8 cellular contexts compared by ENCODE assay signal in the genomic region with DNA sequence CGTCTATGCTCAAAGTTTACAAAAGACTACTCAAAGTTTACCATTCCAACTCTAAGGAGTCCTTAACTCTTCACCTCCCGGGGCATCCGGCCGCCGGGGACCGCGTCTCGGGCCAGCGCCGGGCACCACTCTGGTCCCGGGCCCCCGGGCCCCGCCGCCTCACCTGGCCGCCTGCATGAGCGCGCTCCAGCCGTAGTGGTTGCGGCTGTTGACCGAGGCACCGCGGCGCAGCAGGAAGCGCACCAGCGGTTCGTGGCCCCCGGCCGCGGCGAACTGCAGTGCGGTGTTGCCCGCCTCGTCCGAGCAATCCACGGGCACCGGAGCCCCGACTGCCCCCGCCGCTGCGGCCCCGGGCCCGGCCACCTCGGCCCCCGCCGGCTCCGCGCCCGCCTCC. TPM values are rescaled to one million over a fixed set of nuclear protein-coding genes. Genes with fewer than 3 reads are reported as not detected.
DNase-seq lines count a peak whose midpoint lies in the region; ATAC-seq and TF ChIP-seq lines count a peak whose summit lies in the region.

No MANE protein-coding gene starts in this region.

- peak; percentile 32 for DNase-seq in NCI-H146 (lab: John Stamatoyannopoulos, UW)
- DNase-seq in NCI-H146 treated with DMSO at 0.1 percent for 48 hours (lab: John Stamatoyannopoulos, UW; ENCODE audit: unreplicated experiment), result no peak
- DNase-seq in RPMI8226, result peak; percentile 31
- DNase-seq in coronary artery (ENCODE audit: low spot score), result no peak
- DNase-seq in mesenteric fat pad (ENCODE audit: low spot score), result peak; percentile 89
- DNase-seq in type B pancreatic cell (ENCODE audit: extremely low spot score, unreplicated experiment), result peak; percentile 71
- DNase-seq in GM19240 (ENCODE audit: insufficient read length, low spot score), result no peak

- H3K36me3 Mint-ChIP-seq in type B pancreatic cell, result peaks cover 14% of the 10 kb centered on the region

- H3K4me3 ChIP-seq in coronary artery, result peak overlapping the region; percentile 94

- H3K27me3 Mint-ChIP-seq in type B pancreatic cell, result peaks cover 5% of the 10 kb centered on the region

- H3K27ac ChIP-seq in coronary artery, result peak overlapping the region; percentile 45 to 85

- peaks cover 33% of the 10 kb centered on the region for H3K4me1 Mint-ChIP-seq in type B pancreatic cell (ENCODE audit: unreplicated experiment)

- peak overlapping the region; percentile 88 for H3K4me3 Mint-ChIP-seq in type B pancreatic cell

- no peaks in the 10 kb centered on the region for H3K9me3 Mint-ChIP-seq in type B pancreatic cell

- peak; percentile 30 for ATAC-seq in HG02642 (IDR thresholded peaks at IDR 0.05; ENCODE audit: poor library complexity, unreplicated experiment)

- TF ChIP-seq CTCF in coronary artery (IDR thresholded peaks at IDR 0.05), result no peak
- TF ChIP-seq CTCF in type B pancreatic cell (conservative IDR thresholded peaks at IDR 0.05), result no peak

- peak overlapping the region; percentile 76 for H3K27ac Mint-ChIP-seq in type B pancreatic cell

RNA-seq across cellular contexts. Expression of a gene that starts 0.4 kb away (rescaled TPM):
- total RNA-seq in mesenteric fat pad (18.1 TPM), type B pancreatic cell (ENCODE audit: low replicate concordance) (25.2 and 32.2 TPM in 2 replicates)

RNA-seq across cellular contexts. Expression of a gene that starts 11.5 kb away (rescaled TPM):
- total RNA-seq in mesenteric fat pad (1.4 TPM), type B pancreatic cell (ENCODE audit: low replicate concordance) (25.8 and 32.9 TPM in 2 replicates)

Comparison
In these comparisons a context has a peak if more than half of its experiments do, and no peak if none do; other contexts are left out.
1. DNase-seq: peak in NCI-H146 (single experiment), RPMI8226 (single experiment), mesenteric fat pad (single experiment) and type B pancreatic cell (single experiment); none in NCI-H146 treated with DMSO at 0.1 percent for 48 hours (single experiment), coronary artery (single experiment) and GM19240 (single experiment).
2. RNA of a gene that starts 11.5 kb away (total RNA-seq): 25.8 to 32.9 TPM in type B pancreatic cell; 1.4 TPM in mesenteric fat pad (single experiment); every median in the first group is over 10 times any median in the second.